1 cellular context compared by ENCODE assay signal in genomic region chr1:10430216-10431064, GRCh38.
TF ChIP-seq lines count a peak whose summit lies in the region.

CENPS (plus strand) TSS chr1:10430433; CDS start chr1:10430518, 85 bp downstream.

TF ChIP-seq in K562, 482 proteins besides CTCF, POLR2A, EP300 and RAD21 (continued from another document and continues in another):
- TF ChIP-seq ZBTB49 (CRISPR knock-in tag; IDR thresholded peaks at IDR 0.05; ENCODE audit: borderline replicate concordance) (no peak), TFE3 (CRISPR knock-in tag; IDR thresholded peaks at IDR 0.05) (no peak; the same call in 1 of the 2 replicates), NFIX (CRISPR knock-in tag; IDR thresholded peaks at IDR 0.05; ENCODE audit: low read depth) (no peak), MYNN (IDR thresholded peaks at IDR 0.05) (no peak), MYNN (CRISPR knock-in tag; IDR thresholded peaks at IDR 0.05) (no peak), CREM (IDR thresholded peaks at IDR 0.05; ENCODE audit: low read depth) (peak; percentile 76), ATF2 (CRISPR knock-in tag; IDR thresholded peaks at IDR 0.05) (no peak), E2F6 (IDR thresholded peaks at IDR 0.05; ENCODE audit: borderline replicate concordance in 1 of 2, extremely low read depth in 1 of 2, insufficient read depth in 1 of 2, insufficient read length in 1 of 2, low read depth in 1 of 2, low read length in 1 of 2, poor library complexity in 1 of 2, severe bottlenecking in 1 of 2) (peak; percentile 99 to 100), ATF3 (IDR thresholded peaks at IDR 0.05) (no peak), ATF3 (CRISPR knock-in tag; conservative IDR thresholded peaks at IDR 0.05) (0 out of 2 replicates have a peak, but pooled peaks have one; percentile 62), PKNOX1 (IDR thresholded peaks at IDR 0.05) (0 out of 2 replicates have a peak, but pooled peaks have one; percentile 20), PCBP1 (IDR thresholded peaks at IDR 0.05; ENCODE audit: low read depth, low read length, poor library complexity, severe bottlenecking) (no peak), POLR2G (IDR thresholded peaks at IDR 0.05; ENCODE audit: low read depth, low read length) (peak; percentile 84), SIN3B (IDR thresholded peaks at IDR 0.05; ENCODE audit: low read depth) (peak; percentile 93), NFE2 (IDR thresholded peaks at IDR 0.05; ENCODE audit: low read depth) (no peak), CCNT2 (IDR thresholded peaks at IDR 0.05; ENCODE audit: borderline replicate concordance, extremely low read depth, insufficient read length, low read depth, low read length) (peak; percentile 86), PHF8 (IDR thresholded peaks at IDR 0.05; ENCODE audit: borderline replicate concordance, low read length) (peak; percentile 77; the same call in 1 of the 2 replicates), CC2D1A (IDR thresholded peaks at IDR 0.05) (no peak), NR2C2 (CRISPR knock-in tag; IDR thresholded peaks at IDR 0.05) (peak; percentile 84), NR2C2 (tag; IDR thresholded peaks at IDR 0.05) (peak; percentile 75), RAD51 (IDR thresholded peaks at IDR 0.05; ENCODE audit: borderline replicate concordance, low read depth) (no peak), WHSC1 (IDR thresholded peaks at IDR 0.05; ENCODE audit: low read length) (no peak), SRSF7 (optimal IDR thresholded peaks at IDR 0.05; ENCODE audit: low read depth, low read length) (no peak), CLOCK (CRISPR knock-in tag; IDR thresholded peaks at IDR 0.05; ENCODE audit: borderline replicate concordance) (no peak), PTTG1 (tag; IDR thresholded peaks at IDR 0.05; ENCODE audit: low read depth) (no peak), KLF10 (CRISPR knock-in tag; IDR thresholded peaks at IDR 0.05) (no peak), KDM5B (IDR thresholded peaks at IDR 0.05; ENCODE audit: insufficient replicate concordance, low read depth, low read length) (peak; percentile 71), CREB3L1 (IDR thresholded peaks at IDR 0.05; ENCODE audit: borderline replicate concordance, low read depth) (peak; percentile 72), ETV5 (CRISPR knock-in tag; IDR thresholded peaks at IDR 0.05; ENCODE audit: low read depth) (peak; percentile 59), DDX20 (tag; IDR thresholded peaks at IDR 0.05; ENCODE audit: low read depth) (no peak), ZNF408 (CRISPR knock-in tag; IDR thresholded peaks at IDR 0.05; ENCODE audit: low read depth) (no peak), ZNF316 (IDR thresholded peaks at IDR 0.05) (no peak), MCM3 (IDR thresholded peaks at IDR 0.05) (no peak), SREBF1 (IDR thresholded peaks at IDR 0.05; ENCODE audit: borderline replicate concordance, low read depth, low read length) (no peak; the same call in 1 of the 2 replicates), FOXP4 (CRISPR knock-in tag; IDR thresholded peaks at IDR 0.05; ENCODE audit: borderline replicate concordance) (peak; percentile 88; the same call in 1 of the 2 replicates), GATA2 (CRISPR knock-in tag; IDR thresholded peaks at IDR 0.05) (no peak), ZNF431 (CRISPR knock-in tag; IDR thresholded peaks at IDR 0.05) (no peak; the same call in 1 of the 2 replicates), ZNF398 (CRISPR knock-in tag; IDR thresholded peaks at IDR 0.05) (no peak), CREB1 (IDR thresholded peaks at IDR 0.05) (peak; percentile 44; the same call in 1 of the 2 replicates), CREB1 (CRISPR knock-in tag; IDR thresholded peaks at IDR 0.05) (peak; percentile 72; the same call in 1 of the 2 replicates), NFYB (IDR thresholded peaks at IDR 0.05; ENCODE audit: extremely low read depth, insufficient read length) (no peak), PTRF (tag; IDR thresholded peaks at IDR 0.05) (no peak), TCF3 (CRISPR knock-in tag; IDR thresholded peaks at IDR 0.05) (peak; percentile 52), L3MBTL2 (IDR thresholded peaks at IDR 0.05) (peak; percentile 100), SMAD4 (CRISPR knock-in tag; conservative IDR thresholded peaks at IDR 0.05) (peak; percentile 93), ARID1B (IDR thresholded peaks at IDR 0.05) (no peak), IRF9 (tag; IDR thresholded peaks at IDR 0.05) (no peak), SMARCA4 (IDR thresholded peaks at IDR 0.05) (no peak), EP400 (IDR thresholded peaks at IDR 0.05) (peak; percentile 91), POLR3A (IDR thresholded peaks at IDR 0.05; ENCODE audit: borderline replicate concordance, extremely low read depth, insufficient read depth, insufficient read length) (no peak), CHD1 (IDR thresholded peaks at IDR 0.05; ENCODE audit: low read length) (peak; percentile 13)
